ENCODE assay signal across 22 cellular contexts in genomic region chr13:33508060-33508459, GRCh38.
"Had no signal": no experiment of that assay in that cellular context is flagged by ENCODE, and none has a peak within 500 bp of the region (broad histone marks: within the 10 kb centered on the region; RNA-seq: fewer than 3 reads in every experiment).

No MANE protein-coding gene starts in this region.

- H3K9ac ChIP-seq: neural progenitor cell, parathyroid adenoma had no signal

- H3K4me3 Mint-ChIP-seq: memory B cell; mesothelial cell of epicardium; naive thymus-derived CD4-positive, alpha-beta T cell; nephron; neural progenitor cell; stimulated activated memory B cell treated with anti-CD40 and anti-IgM and Interleukin-4, amounts not matched to agents 10 μg/mL and 1 μg/mL and 100 μg/mL, for 72 hours had no signal

- H3K4me3 ChIP-seq: dorsolateral prefrontal cortex, hepatocyte, lung, mucosa of descending colon, neural progenitor cell, sigmoid colon, testis, transverse colon, upper lobe of right lung, uterus had no signal

- DNase-seq: dorsolateral prefrontal cortex; effector CD4-positive, alpha-beta T cell; left colon; mucosa of descending colon; naive thymus-derived CD4-positive, alpha-beta T cell; sigmoid colon; stimulated activated CD4-positive, alpha-beta T cell treated with anti-CD3 and anti-CD28 coated beads, Interleukin-4, amount 100 ng/mL, for 4 hours; stimulated activated naive CD8-positive, alpha-beta T cell treated with anti-CD3 and anti-CD28 coated beads, Interleukin-15, Interleukin-2, amounts not matched to agents 100 U/mL and 50 U/mL, for 24 hours; substantia nigra; testis; transverse colon; upper lobe of right lung; uterus had no signal

- H3K36me3 Mint-ChIP-seq: mesothelial cell of epicardium; naive thymus-derived CD4-positive, alpha-beta T cell; neural progenitor cell; stimulated activated memory B cell treated with anti-CD40 and anti-IgM and Interleukin-4, amounts not matched to agents 10 μg/mL and 1 μg/mL and 100 μg/mL, for 72 hours had no signal

- H3K79me2 ChIP-seq: hepatocyte, parathyroid adenoma had no signal

- H3K27ac ChIP-seq: hepatocyte, neural progenitor cell, parathyroid adenoma, testis, uterus had no signal

- H3K27ac Mint-ChIP-seq: memory B cell; mesothelial cell of epicardium; naive thymus-derived CD4-positive, alpha-beta T cell; nephron; neural progenitor cell; progenitor cell of endocrine pancreas; stimulated activated memory B cell treated with anti-CD40 and anti-IgM and Interleukin-4, amounts not matched to agents 10 μg/mL and 1 μg/mL and 100 μg/mL, for 72 hours had no signal

- H3K4me1 Mint-ChIP-seq: memory B cell; mesothelial cell of epicardium; naive thymus-derived CD4-positive, alpha-beta T cell; nephron; stimulated activated memory B cell treated with anti-CD40 and anti-IgM and Interleukin-4, amounts not matched to agents 10 μg/mL and 1 μg/mL and 100 μg/mL, for 72 hours had no signal

- H3K27me3 Mint-ChIP-seq: progenitor cell of endocrine pancreas; stimulated activated memory B cell treated with anti-CD40 and anti-IgM and Interleukin-4, amounts not matched to agents 10 μg/mL and 1 μg/mL and 100 μg/mL, for 72 hours had no signal

- H3K9me3 ChIP-seq: mucosa of descending colon, sigmoid colon, testis, transverse colon, upper lobe of right lung, uterus had no signal

- H3K36me3 ChIP-seq: neural progenitor cell, sigmoid colon, transverse colon, upper lobe of right lung, uterus had no signal

- H2AFZ ChIP-seq: hepatocyte, neural progenitor cell, parathyroid adenoma had no signal

- H3K27me3 ChIP-seq: dorsolateral prefrontal cortex, hepatocyte, neural progenitor cell, sigmoid colon, testis, transverse colon, upper lobe of right lung, uterus had no signal

- H3K4me2 ChIP-seq: hepatocyte, neural progenitor cell had no signal

- ATAC-seq: left colon; mucosa of descending colon; naive thymus-derived CD4-positive, alpha-beta T cell; stimulated activated memory B cell treated with anti-CD40 and anti-IgM and Interleukin-4, amounts not matched to agents 10 μg/mL and 1 μg/mL and 100 μg/mL, for 72 hours; stimulated activated naive CD8-positive, alpha-beta T cell treated with anti-CD3 and anti-CD28 coated beads, Interleukin-15, Interleukin-2, amounts not matched to agents 100 U/mL and 50 U/mL, for 24 hours; upper lobe of right lung had no signal

- H3K4me1 ChIP-seq: neural progenitor cell, parathyroid adenoma had no signal

- H3K9me3 Mint-ChIP-seq: memory B cell; neural progenitor cell; stimulated activated memory B cell treated with anti-CD40 and anti-IgM and Interleukin-4, amounts not matched to agents 10 μg/mL and 1 μg/mL and 100 μg/mL, for 72 hours had no signal
